ENCODE assay signal across 28 cellular contexts in the genomic region with DNA sequence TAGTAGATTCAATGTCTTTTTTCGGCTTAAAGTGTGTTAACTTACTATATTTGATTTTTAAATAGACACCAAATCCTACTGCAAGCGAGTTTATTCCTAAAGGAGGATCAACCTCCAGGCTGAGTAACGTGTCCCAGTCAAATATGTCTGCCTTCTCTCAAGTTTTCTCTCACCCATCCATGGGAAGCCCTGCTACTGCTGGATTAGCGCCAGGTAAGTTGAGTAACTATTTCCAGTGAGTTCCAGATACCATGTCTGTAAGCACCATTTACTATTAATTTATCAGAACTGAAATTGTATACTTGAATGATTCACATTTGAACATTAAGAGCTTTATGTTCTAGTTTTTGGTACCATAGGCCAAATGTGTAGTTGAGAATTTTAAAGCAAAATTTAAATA.
DNase-seq lines count a peak whose midpoint lies in the region; ATAC-seq and TF ChIP-seq lines count a peak whose summit lies in the region.
"Had no signal": no experiment of that assay in that cellular context is flagged by ENCODE, and none has a peak within 500 bp of the region (broad histone marks: within the 10 kb centered on the region; RNA-seq: fewer than 3 reads in every experiment).

No MANE protein-coding gene starts in this region.

- H3K27me3 Mint-ChIP-seq in T-helper 17 cell, result no peaks in the 10 kb centered on the region
- H3K27me3 Mint-ChIP-seq: activated B cell treated with CpG ODN at 0.5 μM for 24 hours; activated CD4-positive, alpha-beta memory T cell treated with anti-CD3 and anti-CD28 coated beads for 36 hours; CD4-positive, alpha-beta T cell; central memory CD8-positive, alpha-beta T cell; memory B cell; natural killer cell treated with Interleukin-12 subunit alpha and Interleukin-12 subunit beta and Interleukin-15 and Interleukin-18, amount 100 ng/mL, for 72 hours had no signal

- no peak for ATAC-seq in T-helper 17 cell
- no peak for ATAC-seq in GM21360 (IDR thresholded peaks at IDR 0.05; ENCODE audit: unreplicated experiment)
- ATAC-seq: natural killer cell treated with Interleukin-12 subunit alpha and Interleukin-12 subunit beta and Interleukin-15 and Interleukin-18, amount 100 ng/mL, for 72 hours; stimulated activated effector memory CD8-positive, alpha-beta T cell treated with anti-CD3 and anti-CD28 coated beads, Interleukin-12 subunit alpha, Interleukin-12 subunit beta, amount 100 ng/mL, for 72 hours had no signal

- H3K9me3 ChIP-seq in T-helper 17 cell (ENCODE audit: control insufficient read depth, low read length, poor library complexity, severe bottlenecking), result no peaks in the 10 kb centered on the region
- H3K9me3 ChIP-seq: ovary, sigmoid colon had no signal

- H3K4me3 ChIP-seq in AG10803 (ENCODE audit: low read length) (no peak overlapping the region), choroid plexus epithelial cell (ENCODE audit: low read depth, low read length) (no peak overlapping the region), foreskin fibroblast (ENCODE audit: low read depth in 1 of 2, low read length in 2 of 2) (no peak overlapping the region)
- H3K4me3 ChIP-seq: adrenal gland, ovary, sigmoid colon had no signal

- H3K36me3 Mint-ChIP-seq in T-helper 17 cell (ENCODE audit: low read depth), result peaks cover 2% of the 10 kb centered on the region
- H3K36me3 Mint-ChIP-seq: natural killer cell treated with Interleukin-12 subunit alpha and Interleukin-12 subunit beta and Interleukin-15 and Interleukin-18, amount 100 ng/mL, for 72 hours had no signal

- H3K4me1 Mint-ChIP-seq in T-helper 17 cell, result peaks cover 4% of the 10 kb centered on the region
- H3K4me1 Mint-ChIP-seq: central memory CD8-positive, alpha-beta T cell; H9; stimulated activated effector memory CD8-positive, alpha-beta T cell treated with anti-CD3 and anti-CD28 coated beads, Interleukin-12 subunit alpha, Interleukin-12 subunit beta, amount 100 ng/mL, for 72 hours had no signal

- TF ChIP-seq CTCF in AG10803 (conservative IDR thresholded peaks at IDR 0.05; ENCODE audit: low read length) (no peak), choroid plexus epithelial cell (conservative IDR thresholded peaks at IDR 0.05; ENCODE audit: low read depth, low read length) (no peak), foreskin fibroblast (IDR thresholded peaks at IDR 0.05; ENCODE audit: low read depth, low read length) (no peak), GM10266 (IDR thresholded peaks at IDR 0.05; ENCODE audit: control insufficient read depth, insufficient read depth, low read depth, missing control alignments) (no peak)

- no peak overlapping the region for H3K4me3 Mint-ChIP-seq in T-helper 17 cell
- H3K4me3 Mint-ChIP-seq: activated B cell treated with CpG ODN at 0.5 μM for 24 hours; activated CD4-positive, alpha-beta memory T cell treated with anti-CD3 and anti-CD28 coated beads for 36 hours; CD4-positive, alpha-beta T cell; central memory CD8-positive, alpha-beta T cell; H9; memory B cell; natural killer cell treated with Interleukin-12 subunit alpha and Interleukin-12 subunit beta and Interleukin-15 and Interleukin-18, amount 100 ng/mL, for 72 hours; stimulated activated effector memory CD8-positive, alpha-beta T cell treated with anti-CD3 and anti-CD28 coated beads, Interleukin-12 subunit alpha, Interleukin-12 subunit beta, amount 100 ng/mL, for 72 hours had no signal

- H3K27ac Mint-ChIP-seq in T-helper 17 cell, result no peak overlapping the region
- H3K27ac Mint-ChIP-seq: activated B cell treated with CpG ODN at 0.5 μM for 24 hours; activated CD4-positive, alpha-beta memory T cell treated with anti-CD3 and anti-CD28 coated beads for 36 hours; CD4-positive, alpha-beta T cell; memory B cell; natural killer cell treated with Interleukin-12 subunit alpha and Interleukin-12 subunit beta and Interleukin-15 and Interleukin-18, amount 100 ng/mL, for 72 hours; stimulated activated effector memory CD8-positive, alpha-beta T cell treated with anti-CD3 and anti-CD28 coated beads, Interleukin-12 subunit alpha, Interleukin-12 subunit beta, amount 100 ng/mL, for 72 hours had no signal

- DNase-seq in AG10803 (ENCODE audit: low read depth) (peak; percentile 9), LHCN-M2 (ENCODE audit: low read depth) (peak; percentile 26), choroid plexus epithelial cell (ENCODE audit: low read depth) (peak; percentile 81), foreskin fibroblast (peak; percentile 3 to 26), GM10266 (ENCODE audit: extremely low spot score) (no peak), T-helper 17 cell (no peak), NCI-H2081 treated with DMSO at 0.1 percent for 48 hours (lab: John Stamatoyannopoulos, UW) (no peak)
- DNase-seq: ACHN; activated B cell treated with CpG ODN at 0.5 μM for 24 hours; activated CD4-positive, alpha-beta memory T cell treated with anti-CD3 and anti-CD28 coated beads for 36 hours; activated effector memory CD4-positive, alpha-beta T cell treated with anti-CD3 and anti-CD28 coated beads, Interleukin-2, amount 50 U/mL, for 16 hours; CD4-positive, alpha-beta T cell; DMS153; effector memory CD4-positive, alpha-beta T cell; foreskin melanocyte; H9; kidney glomerular epithelial cell; NCI-H1436; NCI-H526 treated with DMSO at 0.1 percent for 48 hours; ovary; sigmoid colon; T-helper 9 cell had no signal

Comparison
In these comparisons a context has a peak if more than half of its experiments do, and no peak if none do; other contexts are left out.
1. DNase-seq: peak in AG10803 (single experiment), LHCN-M2 (single experiment), choroid plexus epithelial cell (single experiment) and foreskin fibroblast (2 of 2); none in GM10266 (single experiment), T-helper 17 cell (0 of 3) and NCI-H2081 treated with DMSO at 0.1 percent for 48 hours (single experiment).